ENCODE assay signal across 13 cellular contexts in the genomic region with DNA sequence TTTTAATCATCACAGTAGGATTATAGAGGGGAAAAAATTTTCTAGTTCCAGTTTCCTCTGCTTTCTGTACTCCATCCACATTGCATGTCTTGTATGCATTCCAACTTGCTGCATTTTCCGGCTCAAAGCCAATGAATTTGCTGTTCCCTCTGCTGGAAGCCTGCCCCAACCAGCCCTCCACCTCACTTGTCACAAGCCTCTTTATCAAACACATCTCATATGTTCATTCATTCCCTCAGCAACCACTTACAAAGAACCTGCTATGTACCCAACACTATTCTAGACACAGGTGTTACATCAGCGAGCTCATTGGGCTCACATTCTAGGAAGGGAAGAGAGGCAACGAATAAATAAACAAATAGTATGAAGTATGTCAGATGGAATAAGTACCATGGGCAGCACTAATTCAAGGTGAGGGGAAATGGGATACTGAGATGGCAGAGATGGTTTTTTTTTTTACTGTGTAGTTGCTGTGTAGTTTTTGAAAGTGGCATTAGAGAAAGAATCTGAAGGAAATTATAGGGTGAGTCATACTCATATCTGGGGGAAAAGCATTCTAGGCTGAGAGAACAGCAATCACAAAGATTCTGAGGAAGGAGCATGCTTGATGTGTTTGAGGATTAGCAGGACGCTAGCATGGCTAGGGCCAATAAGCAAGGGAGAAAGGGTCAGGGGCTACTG.
DNase-seq lines count a peak whose midpoint lies in the region; TF ChIP-seq lines count a peak whose summit lies in the region.
"Had no signal": no experiment of that assay in that cellular context is flagged by ENCODE, and none has a peak within 500 bp of the region (broad histone marks: within the 10 kb centered on the region; RNA-seq: fewer than 3 reads in every experiment).

No MANE protein-coding gene starts in this region.

- H3K36me3 Mint-ChIP-seq in activated T-helper 2 cell treated with anti-CD3 and anti-CD28 coated beads, Interferon-gamma antibody, Interleukin-2, Interleukin-4, amounts not matched to agents 10 μg/mL and 5 μg/mL and 100 μg/mL, durations not matched to agents 14 hours and 24 hours and 36 hours (ENCODE audit: low read depth), result no peaks in the 10 kb centered on the region
- H3K36me3 Mint-ChIP-seq: activated naive CD4-positive, alpha-beta T cell treated with anti-CD3 and anti-CD28 coated beads, Interleukin-2, amount 50 U/mL, for 72 hours had no signal

- H3K27me3 ChIP-seq in thymus (ENCODE audit: control insufficient read depth, insufficient read depth) (no peaks in the 10 kb centered on the region), dorsolateral prefrontal cortex (no peaks in the 10 kb centered on the region)
- H3K27me3 ChIP-seq: neutrophil, vagina had no signal

- H3K27ac Mint-ChIP-seq in activated T-helper 2 cell treated with anti-CD3 and anti-CD28 coated beads, Interferon-gamma antibody, Interleukin-2, Interleukin-4, amounts not matched to agents 10 μg/mL and 5 μg/mL and 100 μg/mL, durations not matched to agents 14 hours and 24 hours and 36 hours, result no peak overlapping the region
- H3K27ac Mint-ChIP-seq: activated naive CD4-positive, alpha-beta T cell treated with anti-CD3 and anti-CD28 coated beads, Interleukin-2, amount 50 U/mL, for 72 hours had no signal

- DNase-seq in NCI-H748 (lab: John Stamatoyannopoulos, UW; ENCODE audit: unreplicated experiment) (peak; percentile 3), NCI-H748 treated with DMSO at 0.1 percent for 48 hours (lab: John Stamatoyannopoulos, UW) (no peak), NCI-H774 (lab: John Stamatoyannopoulos, UW) (peak; percentile 12), fibroblast of peridontal ligament (ENCODE audit: extremely low read depth) (peak; percentile 53), dorsolateral prefrontal cortex (no peak), GM10266 (ENCODE audit: extremely low spot score) (no peak)
- DNase-seq in activated T-helper 2 cell treated with anti-CD3 and anti-CD28 coated beads, Interferon-gamma antibody, Interleukin-2, Interleukin-4, amounts not matched to agents 10 μg/mL and 5 μg/mL and 100 μg/mL, durations not matched to agents 14 hours and 24 hours and 36 hours (ENCODE audit: low spot score), result no peak
- DNase-seq: glutamatergic neuron, NCI-H187 had no signal

- H3K27ac ChIP-seq in thymus (ENCODE audit: low read depth), result peak overlapping the region; percentile 21
- H3K27ac ChIP-seq in dorsolateral prefrontal cortex, result no peak overlapping the region
- H3K27ac ChIP-seq: neutrophil, vagina had no signal

- H3K4me3 Mint-ChIP-seq in activated T-helper 2 cell treated with anti-CD3 and anti-CD28 coated beads, Interferon-gamma antibody, Interleukin-2, Interleukin-4, amounts not matched to agents 10 μg/mL and 5 μg/mL and 100 μg/mL, durations not matched to agents 14 hours and 24 hours and 36 hours (ENCODE audit: low read depth), result no peak overlapping the region

- TF ChIP-seq CTCF in dorsolateral prefrontal cortex (IDR thresholded peaks at IDR 0.05 in 54 of 56, conservative IDR thresholded peaks at IDR 0.05 in 2 of 56; ENCODE audit: low read depth in 1 of 56, partially characterized antibody in 56 of 56) (no peak), GM10266 (IDR thresholded peaks at IDR 0.05; ENCODE audit: control insufficient read depth, insufficient read depth, low read depth, missing control alignments) (no peak)

- H3K27me3 Mint-ChIP-seq in activated T-helper 2 cell treated with anti-CD3 and anti-CD28 coated beads, Interferon-gamma antibody, Interleukin-2, Interleukin-4, amounts not matched to agents 10 μg/mL and 5 μg/mL and 100 μg/mL, durations not matched to agents 14 hours and 24 hours and 36 hours (ENCODE audit: low read depth), result no peaks in the 10 kb centered on the region

- no peaks in the 10 kb centered on the region for H3K4me1 Mint-ChIP-seq in activated T-helper 2 cell treated with anti-CD3 and anti-CD28 coated beads, Interferon-gamma antibody, Interleukin-2, Interleukin-4, amounts not matched to agents 10 μg/mL and 5 μg/mL and 100 μg/mL, durations not matched to agents 14 hours and 24 hours and 36 hours (ENCODE audit: low read depth)

- H3K4me1 ChIP-seq in thymus (ENCODE audit: control insufficient read depth, insufficient read depth, low read length), result no peaks in the 10 kb centered on the region
- H3K4me1 ChIP-seq: vagina had no signal

- no peaks in the 10 kb centered on the region for H3K36me3 ChIP-seq in thymus (ENCODE audit: control insufficient read depth, insufficient read depth)
- H3K36me3 ChIP-seq: neutrophil, vagina had no signal

- WGBS in thymus, result 93% methylated on average over 4 of the region's 4 CpGs

- intact Hi-C loops in dorsolateral prefrontal cortex (cut with DNase I), result no loop called here
- intact Hi-C loops in activated T-helper 2 cell treated with anti-CD3 and anti-CD28 coated beads, Interferon-gamma antibody, Interleukin-2, Interleukin-4, amounts not matched to agents 10 μg/mL and 5 μg/mL and 100 μg/mL, durations not matched to agents 14 hours and 24 hours and 36 hours (cut with micrococcal nuclease), result no loop called here

- no peak overlapping the region for H3K4me3 ChIP-seq in thymus (ENCODE audit: low read length)
- H3K4me3 ChIP-seq in dorsolateral prefrontal cortex, result no peak overlapping the region
- H3K4me3 ChIP-seq: vagina had no signal

- peaks cover 3% of the 10 kb centered on the region for H3K9me3 Mint-ChIP-seq in activated T-helper 2 cell treated with anti-CD3 and anti-CD28 coated beads, Interferon-gamma antibody, Interleukin-2, Interleukin-4, amounts not matched to agents 10 μg/mL and 5 μg/mL and 100 μg/mL, durations not matched to agents 14 hours and 24 hours and 36 hours

- H3K9me3 ChIP-seq in thymus (ENCODE audit: control insufficient read depth), result no peaks in the 10 kb centered on the region
- H3K9me3 ChIP-seq: neutrophil, vagina had no signal

Comparison
In these comparisons a context has a peak if more than half of its experiments do, and no peak if none do; other contexts are left out.
1. DNase-seq: peak in NCI-H748 (single experiment), NCI-H774 (single experiment) and fibroblast of peridontal ligament (single experiment); none in NCI-H748 treated with DMSO at 0.1 percent for 48 hours (single experiment), dorsolateral prefrontal cortex (0 of 10), GM10266 (single experiment) and activated T-helper 2 cell treated with anti-CD3 and anti-CD28 coated beads, Interferon-gamma antibody, Interleukin-2, Interleukin-4, amounts not matched to agents 10 μg/mL and 5 μg/mL and 100 μg/mL, durations not matched to agents 14 hours and 24 hours and 36 hours (single experiment).